8 cellular contexts compared by ENCODE assay signal in the genomic region with DNA sequence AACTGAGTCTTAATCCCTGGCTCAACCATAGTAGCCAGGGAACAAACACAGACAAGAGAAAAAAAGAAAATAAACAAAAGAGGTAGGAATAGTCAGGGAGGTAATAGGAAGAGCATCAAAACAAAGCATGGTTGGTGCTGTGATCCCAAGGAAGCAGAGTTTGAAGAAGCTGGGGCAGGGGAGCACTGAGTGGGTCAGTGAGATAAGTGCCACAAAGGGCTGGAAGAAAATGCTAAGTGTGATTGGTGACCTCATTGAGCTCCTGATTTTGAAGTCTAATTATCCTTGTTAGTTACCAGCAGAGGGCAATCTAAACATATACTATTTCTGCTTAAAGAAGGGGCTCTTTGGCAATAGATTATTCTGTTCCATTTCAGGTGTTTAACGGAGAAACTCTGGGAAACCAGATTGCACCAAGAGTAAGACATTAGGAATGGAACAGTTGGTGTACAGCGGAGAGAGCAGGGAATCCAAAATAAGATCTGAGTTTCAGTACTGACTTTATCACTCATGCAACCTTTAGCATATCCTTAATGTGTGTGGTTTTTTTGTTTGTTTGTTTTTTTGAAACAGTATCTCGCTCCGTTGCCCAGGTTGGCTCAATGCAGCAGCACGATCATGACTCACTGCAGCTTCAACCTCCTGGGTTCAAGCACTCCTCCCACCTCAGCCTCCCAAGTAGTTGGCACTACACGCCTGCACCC. TPM values are rescaled to one million over a fixed set of nuclear protein-coding genes. Genes with fewer than 3 reads are reported as not detected.
DNase-seq lines count a peak whose midpoint lies in the region; ATAC-seq and TF ChIP-seq lines count a peak whose summit lies in the region.

No MANE protein-coding gene starts in this region.

- peak; percentile 40 for TF ChIP-seq CTCF in kidney epithelial cell (IDR thresholded peaks at IDR 0.05; ENCODE audit: insufficient read depth, low read length, poor library complexity, severe bottlenecking)

- in situ Hi-C loops in T47D (cut with HindIII; ENCODE audit: low pct_unique_long_range_greater_than_20kb, low sequenced_read_pairs), result no loop called here

- no peaks in the 10 kb centered on the region for H3K36me3 ChIP-seq in kidney epithelial cell (ENCODE audit: control insufficient read depth, insufficient read depth, low read length)

- H3K4me3 ChIP-seq in kidney epithelial cell (ENCODE audit: low read depth, low read length), result no peak overlapping the region

- DNase-seq in NCI-H1436 (lab: John Stamatoyannopoulos, UW) (peak; percentile 47), NCI-H1436 treated with DMSO at 0.1 percent for 48 hours (lab: John Stamatoyannopoulos, UW) (no peak), NCI-H82 (lab: John Stamatoyannopoulos, UW) (peak; percentile 81), T47D (ENCODE audit: low read depth in 1 of 2, low spot score in 1 of 2) (peak; percentile 48 to 51), kidney epithelial cell (ENCODE audit: low read depth) (peak; percentile 44)
- DNase-seq in stimulated activated CD4-positive, alpha-beta T cell treated with anti-CD3 and anti-CD28 coated beads, Interleukin-4, amount 100 ng/mL, for 24 hours, result no peak

- peak; percentile 76 for ATAC-seq in HG03378 (IDR thresholded peaks at IDR 0.05; ENCODE audit: unreplicated experiment)
- no peak for ATAC-seq in GM19035 (IDR thresholded peaks at IDR 0.05; ENCODE audit: unreplicated experiment)

- no peaks in the 10 kb centered on the region for H3K27me3 ChIP-seq in kidney epithelial cell (ENCODE audit: control insufficient read depth, insufficient read depth, low read length)

RNA-seq across cellular contexts. Expression of a gene that starts 30.7 kb away (rescaled TPM):
- 7.2 and 10.2 TPM in 2 replicates for total RNA-seq in kidney epithelial cell

Comparison
In these comparisons a context has a peak if more than half of its experiments do, and no peak if none do; other contexts are left out.
1. DNase-seq: peak in NCI-H1436 (single experiment), NCI-H82 (single experiment), T47D (2 of 2) and kidney epithelial cell (single experiment); none in NCI-H1436 treated with DMSO at 0.1 percent for 48 hours (single experiment) and stimulated activated CD4-positive, alpha-beta T cell treated with anti-CD3 and anti-CD28 coated beads, Interleukin-4, amount 100 ng/mL, for 24 hours (single experiment).